1 cellular context compared by ENCODE assay signal in the genomic region with DNA sequence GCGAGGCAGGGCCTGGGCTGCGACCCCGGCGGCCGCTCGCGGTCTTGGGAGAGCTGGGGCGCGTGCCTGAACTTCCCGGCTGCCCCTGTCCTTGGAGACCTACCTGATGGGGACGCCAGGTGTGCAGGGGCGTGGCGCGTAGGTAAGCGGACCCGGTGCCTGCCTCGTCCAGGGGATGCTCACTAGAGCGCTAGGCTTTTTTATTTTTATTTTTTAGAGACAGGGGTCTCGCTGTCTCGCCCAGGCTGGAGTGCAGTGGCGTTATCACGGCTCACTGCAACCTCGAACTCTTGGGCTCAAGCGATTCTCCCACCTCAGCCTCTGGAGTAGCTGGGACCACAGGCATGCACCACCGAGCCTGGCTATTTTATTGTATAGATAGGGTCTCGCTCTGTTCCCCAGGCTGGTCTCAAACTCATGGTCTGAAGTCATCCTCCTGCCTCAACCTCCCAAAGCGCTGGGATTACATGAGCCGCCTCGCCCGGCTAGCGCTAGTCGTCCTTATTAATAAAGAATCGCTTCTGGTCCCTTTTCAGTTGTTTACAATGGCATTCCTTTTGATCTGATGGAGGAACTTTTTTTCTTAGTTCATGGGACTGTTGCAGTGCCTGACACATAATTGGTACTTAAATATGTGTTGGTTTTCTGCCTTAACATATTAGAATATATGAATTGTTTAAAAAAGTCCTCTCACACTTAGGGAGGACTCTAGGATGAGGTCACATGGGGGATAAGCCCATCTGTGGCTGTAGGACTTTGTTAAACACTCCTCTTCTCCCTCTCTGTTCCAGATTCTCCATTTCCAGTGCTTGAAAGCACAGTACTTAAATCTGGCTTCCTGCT.
TF ChIP-seq lines count a peak whose summit lies in the region.

No MANE protein-coding gene starts in this region.

TF ChIP-seq in WTC11, 78 proteins besides CTCF, POLR2A, EP300 and RAD21 (continued from another document):
- TF ChIP-seq, protein P1, sequence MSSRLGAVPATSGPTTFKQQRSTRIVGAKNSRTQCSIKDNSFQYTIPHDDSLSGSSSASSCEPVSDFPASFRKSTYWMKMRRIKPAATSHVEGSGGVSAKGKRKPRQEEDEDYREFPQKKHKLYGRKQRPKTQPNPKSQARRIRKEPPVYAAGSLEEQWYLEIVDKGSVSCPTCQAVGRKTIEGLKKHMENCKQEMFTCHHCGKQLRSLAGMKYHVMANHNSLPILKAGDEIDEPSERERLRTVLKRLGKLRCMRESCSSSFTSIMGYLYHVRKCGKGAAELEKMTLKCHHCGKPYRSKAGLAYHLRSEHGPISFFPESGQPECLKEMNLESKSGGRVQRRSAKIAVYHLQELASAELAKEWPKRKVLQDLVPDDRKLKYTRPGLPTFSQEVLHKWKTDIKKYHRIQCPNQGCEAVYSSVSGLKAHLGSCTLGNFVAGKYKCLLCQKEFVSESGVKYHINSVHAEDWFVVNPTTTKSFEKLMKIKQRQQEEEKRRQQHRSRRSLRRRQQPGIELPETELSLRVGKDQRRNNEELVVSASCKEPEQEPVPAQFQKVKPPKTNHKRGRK (CRISPR knock-in tag; IDR thresholded peaks at IDR 0.05; ENCODE audit: borderline replicate concordance), result no peak
- no peak for TF ChIP-seq ELF4 (CRISPR knock-in tag; IDR thresholded peaks at IDR 0.05; ENCODE audit: low read depth)
- 0 out of 2 replicates have a peak, but pooled peaks have one; percentile 2 for TF ChIP-seq GABPB1 (CRISPR knock-in tag; IDR thresholded peaks at IDR 0.05)
- no peak for TF ChIP-seq FOXP1 (CRISPR knock-in tag; IDR thresholded peaks at IDR 0.05; ENCODE audit: borderline replicate concordance)
- TF ChIP-seq CBFB (CRISPR knock-in tag; IDR thresholded peaks at IDR 0.05; ENCODE audit: low read depth), result no peak
- TF ChIP-seq ATF1 (CRISPR knock-in tag; IDR thresholded peaks at IDR 0.05), result no peak
- TF ChIP-seq, protein P2, sequence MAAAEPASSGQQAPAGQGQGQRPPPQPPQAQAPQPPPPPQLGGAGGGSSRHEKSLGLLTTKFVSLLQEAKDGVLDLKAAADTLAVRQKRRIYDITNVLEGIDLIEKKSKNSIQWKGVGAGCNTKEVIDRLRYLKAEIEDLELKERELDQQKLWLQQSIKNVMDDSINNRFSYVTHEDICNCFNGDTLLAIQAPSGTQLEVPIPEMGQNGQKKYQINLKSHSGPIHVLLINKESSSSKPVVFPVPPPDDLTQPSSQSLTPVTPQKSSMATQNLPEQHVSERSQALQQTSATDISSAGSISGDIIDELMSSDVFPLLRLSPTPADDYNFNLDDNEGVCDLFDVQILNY (CRISPR knock-in tag; IDR thresholded peaks at IDR 0.05), result no peak; the same call in 1 of the 2 replicates
- TF ChIP-seq ZNF138 (CRISPR knock-in tag; conservative IDR thresholded peaks at IDR 0.05), result no peak
- TF ChIP-seq, protein P3, sequence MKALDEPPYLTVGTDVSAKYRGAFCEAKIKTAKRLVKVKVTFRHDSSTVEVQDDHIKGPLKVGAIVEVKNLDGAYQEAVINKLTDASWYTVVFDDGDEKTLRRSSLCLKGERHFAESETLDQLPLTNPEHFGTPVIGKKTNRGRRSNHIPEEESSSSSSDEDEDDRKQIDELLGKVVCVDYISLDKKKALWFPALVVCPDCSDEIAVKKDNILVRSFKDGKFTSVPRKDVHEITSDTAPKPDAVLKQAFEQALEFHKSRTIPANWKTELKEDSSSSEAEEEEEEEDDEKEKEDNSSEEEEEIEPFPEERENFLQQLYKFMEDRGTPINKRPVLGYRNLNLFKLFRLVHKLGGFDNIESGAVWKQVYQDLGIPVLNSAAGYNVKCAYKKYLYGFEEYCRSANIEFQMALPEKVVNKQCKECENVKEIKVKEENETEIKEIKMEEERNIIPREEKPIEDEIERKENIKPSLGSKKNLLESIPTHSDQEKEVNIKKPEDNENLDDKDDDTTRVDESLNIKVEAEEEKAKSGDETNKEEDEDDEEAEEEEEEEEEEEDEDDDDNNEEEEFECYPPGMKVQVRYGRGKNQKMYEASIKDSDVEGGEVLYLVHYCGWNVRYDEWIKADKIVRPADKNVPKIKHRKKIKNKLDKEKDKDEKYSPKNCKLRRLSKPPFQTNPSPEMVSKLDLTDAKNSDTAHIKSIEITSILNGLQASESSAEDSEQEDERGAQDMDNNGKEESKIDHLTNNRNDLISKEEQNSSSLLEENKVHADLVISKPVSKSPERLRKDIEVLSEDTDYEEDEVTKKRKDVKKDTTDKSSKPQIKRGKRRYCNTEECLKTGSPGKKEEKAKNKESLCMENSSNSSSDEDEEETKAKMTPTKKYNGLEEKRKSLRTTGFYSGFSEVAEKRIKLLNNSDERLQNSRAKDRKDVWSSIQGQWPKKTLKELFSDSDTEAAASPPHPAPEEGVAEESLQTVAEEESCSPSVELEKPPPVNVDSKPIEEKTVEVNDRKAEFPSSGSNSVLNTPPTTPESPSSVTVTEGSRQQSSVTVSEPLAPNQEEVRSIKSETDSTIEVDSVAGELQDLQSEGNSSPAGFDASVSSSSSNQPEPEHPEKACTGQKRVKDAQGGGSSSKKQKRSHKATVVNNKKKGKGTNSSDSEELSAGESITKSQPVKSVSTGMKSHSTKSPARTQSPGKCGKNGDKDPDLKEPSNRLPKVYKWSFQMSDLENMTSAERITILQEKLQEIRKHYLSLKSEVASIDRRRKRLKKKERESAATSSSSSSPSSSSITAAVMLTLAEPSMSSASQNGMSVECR (CRISPR knock-in tag; IDR thresholded peaks at IDR 0.05; ENCODE audit: borderline replicate concordance), result no peak
- peak; percentile 71 for TF ChIP-seq ZNF121 (CRISPR knock-in tag; IDR thresholded peaks at IDR 0.05)
